29 cellular contexts compared by ENCODE assay signal in the genomic region with DNA sequence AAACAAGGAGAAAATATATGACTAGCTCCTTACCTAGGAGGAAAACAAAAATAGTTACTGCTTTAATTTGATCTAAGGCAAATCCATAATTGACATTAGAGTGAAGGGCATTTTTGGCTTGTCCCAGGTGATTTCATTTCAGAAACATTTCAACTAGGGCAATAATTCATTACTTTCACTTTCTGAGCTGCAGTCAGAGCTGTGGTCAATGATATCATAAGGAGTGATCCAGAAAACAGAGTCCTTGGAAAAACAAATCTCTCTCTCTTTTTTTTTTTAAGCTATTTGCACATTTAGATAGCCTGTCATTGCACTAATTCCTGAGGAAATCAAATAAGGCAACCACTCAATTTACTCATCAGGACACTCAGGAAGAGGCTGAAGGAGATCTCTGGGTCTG.
"Had no signal": no experiment of that assay in that cellular context is flagged by ENCODE, and none has a peak within 500 bp of the region (broad histone marks: within the 10 kb centered on the region; RNA-seq: fewer than 3 reads in every experiment).

No MANE protein-coding gene starts in this region.

- H3K27me3 ChIP-seq: breast epithelium, Peyer's patch had no signal

- FAIRE-seq: TTC549 had no signal

- H3K36me3 ChIP-seq: breast epithelium, Peyer's patch had no signal

- ATAC-seq: activated CD8-positive, alpha-beta memory T cell treated with anti-CD3 and anti-CD28 coated beads, Interleukin-2, amount 10 ng/mL, durations not matched to agents 7 days and 5 days; activated T-cell treated with anti-CD3 and anti-CD28 coated beads, Interleukin-2, amount 50 U/mL, for 4 hours; activated T-helper 17 cell treated with anti-CD3 and anti-CD28 coated beads, Interleukin-2, amount 50 U/mL, for 72 hours; T-cell had no signal

- H3K4me3 ChIP-seq: breast epithelium, Peyer's patch had no signal

- DNase-seq: activated B cell treated with CpG ODN at 0.5 μM for 24 hours; activated CD4-positive, alpha-beta T cell treated with anti-CD3 and anti-CD28 coated beads for 1 hour; activated CD4-positive, alpha-beta T cell treated with anti-CD3 and anti-CD28 coated beads, Interleukin-2, amount 10 ng/mL, durations not matched to agents 24 days and 14 days; activated CD4-positive, alpha-beta T cell treated with anti-CD3 and anti-CD28 coated beads, Interleukin-2, amount 50 U/mL, for 48 hours; activated CD8-positive, alpha-beta memory T cell treated with anti-CD3 and anti-CD28 coated beads, Interleukin-2, amount 10 ng/mL, durations not matched to agents 7 days and 5 days; activated gamma-delta T cell; activated naive CD4-positive, alpha-beta T cell treated with anti-CD3 and anti-CD28 coated beads, Interleukin-2, amount 10 ng/mL, durations not matched to agents 7 days and 5 days; activated naive CD8-positive, alpha-beta T cell treated with anti-CD3 and anti-CD28 coated beads for 36 hours; activated T-cell treated with anti-CD3 and anti-CD28 coated beads, Interleukin-2, amount 50 U/mL, for 4 hours; central memory CD4-positive, alpha-beta T cell; IMR-90; Kasumi-1; KBM-7; NCI-H1048; NCI-H146; NCI-H1930; NCI-H345; NCI-H510A; NCI-H526 treated with DMSO at 0.1 percent for 48 hours; NCI-H82; NK-92 treated with Interleukin-12 subunit alpha and Interleukin-12 subunit beta, amount 100 ng/mL, for 24 hours; Peyer's patch; SHP77; T-cell; T-helper 2 cell; T1000 had no signal
